In genomic region chr1:87688136-87688535, GRCh38 we compare ENCODE assay signal across 35 cellular contexts.
"Had no signal": no experiment of that assay in that cellular context is flagged by ENCODE, and none has a peak within 500 bp of the region (broad histone marks: within the 10 kb centered on the region; RNA-seq: fewer than 3 reads in every experiment).

No MANE protein-coding gene starts in this region.

- H3K36me3 Mint-ChIP-seq: activated CD4-positive, alpha-beta memory T cell treated with anti-CD3 and anti-CD28 coated beads for 36 hours; activated naive CD4-positive, alpha-beta T cell treated with anti-CD3 and anti-CD28 coated beads, Interleukin-2, amount 50 U/mL, for 72 hours; activated naive CD8-positive, alpha-beta T cell treated with anti-CD3 and anti-CD28 coated beads for 36 hours had no signal

- DNase-seq: activated B cell treated with CpG ODN at 0.5 μM for 24 hours; activated CD4-positive, alpha-beta memory T cell treated with anti-CD3 and anti-CD28 coated beads for 36 hours; activated CD4-positive, alpha-beta T cell treated with anti-CD3 and anti-CD28 coated beads for 4 hours; activated CD4-positive, alpha-beta T cell treated with anti-CD3 and anti-CD28 coated beads, Interleukin-2, amount 50 U/mL, for 1 hour; activated CD4-positive, alpha-beta T cell treated with anti-CD3 and anti-CD28 coated beads, Interleukin-2, amount 50 U/mL, for 4 hours; activated CD4-positive, CD25-positive, alpha-beta regulatory T cell treated with anti-CD3 and anti-CD28 coated beads, Interleukin-2, amount 50 U/mL, for 72 hours; activated CD8-positive, alpha-beta memory T cell treated with anti-CD3 and anti-CD28 coated beads, Interleukin-2, amount 50 U/mL, for 4 hours; activated CD8-positive, alpha-beta T cell treated with anti-CD3 and anti-CD28 coated beads for 36 hours; activated effector memory CD4-positive, alpha-beta T cell treated with anti-CD3 and anti-CD28 coated beads, Interleukin-2, amount 50 U/mL, for 16 hours; activated gamma-delta T cell treated with Interleukin-2 at 50 U/mL for 16 hours; activated naive CD4-positive, alpha-beta T cell; activated naive CD4-positive, alpha-beta T cell treated with anti-CD3 and anti-CD28 coated beads for 36 hours; activated naive CD4-positive, alpha-beta T cell treated with anti-CD3 and anti-CD28 coated beads, Interleukin-2, amount 50 U/mL, for 16 hours; activated naive CD8-positive, alpha-beta T cell treated with anti-CD3 and anti-CD28 coated beads for 36 hours; activated T-cell treated with anti-CD3 and anti-CD28 coated beads for 4 hours; activated T-cell treated with anti-CD3 and anti-CD28 coated beads, Interleukin-2, amount 50 U/mL, for 1 hour; activated T-cell treated with anti-CD3 and anti-CD28 coated beads, Interleukin-2, amount 50 U/mL, for 4 hours; activated T-cell treated with anti-CD3 and anti-CD28 coated beads, Interleukin-2, amount 50 U/mL, for 72 hours; adrenal gland; amniotic stem cell; aorta; body of pancreas; brain microvascular endothelial cell; central memory CD4-positive, alpha-beta T cell; T-helper 1 cell; T-helper 2 cell; T-helper 9 cell had no signal

- H3K4me3 Mint-ChIP-seq: activated B cell treated with CpG ODN at 0.5 μM for 24 hours; activated CD4-positive, alpha-beta memory T cell treated with anti-CD3 and anti-CD28 coated beads for 36 hours; activated CD4-positive, alpha-beta T cell treated with anti-CD3 and anti-CD28 coated beads, Interleukin-2, amount 10 ng/mL, durations not matched to agents 24 days and 14 days; activated CD8-positive, alpha-beta T cell treated with anti-CD3 and anti-CD28 coated beads for 36 hours; activated naive CD4-positive, alpha-beta T cell treated with anti-CD3 and anti-CD28 coated beads for 36 hours; activated naive CD8-positive, alpha-beta T cell treated with anti-CD3 and anti-CD28 coated beads for 36 hours; activated T-cell treated with anti-CD3 and anti-CD28 coated beads, Interleukin-2, amount 50 U/mL, for 4 hours; activated T-cell treated with anti-CD3 and anti-CD28 coated beads, Interleukin-2, amount 50 U/mL, for 72 hours; activated T-helper 1 cell treated with anti-CD3 and anti-CD28 coated beads, Interleukin-12 subunit alpha, Interleukin-12 subunit beta, Interleukin-2, Interleukin-4 antibody, amounts not matched to agents 30 ng/mL and 10 ng/mL and 1 ng/mL, durations not matched to agents 14 hours and 24 hours and 36 hours; activated T-helper 17 cell treated with anti-CD3 and anti-CD28 coated beads, Interleukin-2, amount 50 U/mL, for 72 hours; T-helper 1 cell treated with Interleukin-12 subunit alpha and Interleukin-12 subunit beta and Interleukin-4 antibody, amounts not matched to agents 30 μg/mL and 1 μg/mL, for 36 hours; T-helper 2 cell treated with Interferon-gamma antibody and Interleukin-4, amounts not matched to agents 5 μg/mL and 100 μg/mL, for 36 hours had no signal

- H3K27me3 ChIP-seq: adrenal gland, body of pancreas, brain microvascular endothelial cell, breast epithelium had no signal

- H3K36me3 ChIP-seq: adrenal gland, brain microvascular endothelial cell, breast epithelium had no signal

- H3K27ac ChIP-seq: adrenal gland, body of pancreas, brain microvascular endothelial cell, breast epithelium, VCaP had no signal

- H3K9me3 ChIP-seq: adrenal gland, body of pancreas, breast epithelium had no signal

- H3K9me3 Mint-ChIP-seq: activated B cell treated with CpG ODN at 0.5 μM for 24 hours; activated CD4-positive, alpha-beta memory T cell treated with anti-CD3 and anti-CD28 coated beads for 36 hours; activated CD4-positive, alpha-beta T cell treated with anti-CD3 and anti-CD28 coated beads, Interleukin-2, amount 10 ng/mL, durations not matched to agents 24 days and 14 days; activated CD8-positive, alpha-beta T cell treated with anti-CD3 and anti-CD28 coated beads for 36 hours; activated naive CD4-positive, alpha-beta T cell treated with anti-CD3 and anti-CD28 coated beads for 36 hours; activated naive CD4-positive, alpha-beta T cell treated with anti-CD3 and anti-CD28 coated beads, Interleukin-2, amount 50 U/mL, for 72 hours; activated naive CD8-positive, alpha-beta T cell treated with anti-CD3 and anti-CD28 coated beads for 36 hours; activated T-cell treated with anti-CD3 and anti-CD28 coated beads, Interleukin-2, amount 50 U/mL, for 4 hours; activated T-cell treated with anti-CD3 and anti-CD28 coated beads, Interleukin-2, amount 50 U/mL, for 72 hours; activated T-helper 1 cell treated with anti-CD3 and anti-CD28 coated beads, Interleukin-12 subunit alpha, Interleukin-12 subunit beta, Interleukin-2, Interleukin-4 antibody, amounts not matched to agents 30 ng/mL and 10 ng/mL and 1 ng/mL, durations not matched to agents 14 hours and 24 hours and 36 hours; activated T-helper 17 cell treated with anti-CD3 and anti-CD28 coated beads, Interleukin-2, amount 50 U/mL, for 72 hours; T-helper 1 cell treated with Interleukin-12 subunit alpha and Interleukin-12 subunit beta and Interleukin-4 antibody, amounts not matched to agents 30 μg/mL and 1 μg/mL, for 36 hours; T-helper 2 cell treated with Interferon-gamma antibody and Interleukin-4, amounts not matched to agents 5 μg/mL and 100 μg/mL, for 36 hours had no signal

- ATAC-seq: activated CD8-positive, alpha-beta T cell treated with anti-CD3 and anti-CD28 coated beads for 36 hours; activated naive CD4-positive, alpha-beta T cell treated with anti-CD3 and anti-CD28 coated beads, Interleukin-2, amount 50 U/mL, for 72 hours; activated T-cell treated with anti-CD3 and anti-CD28 coated beads, Interleukin-2, amount 50 U/mL, for 4 hours; activated T-cell treated with anti-CD3 and anti-CD28 coated beads, Interleukin-2, amount 50 U/mL, for 72 hours; activated T-helper 17 cell treated with anti-CD3 and anti-CD28 coated beads, Interleukin-2, amount 50 U/mL, for 72 hours; body of pancreas had no signal

- H3K4me1 Mint-ChIP-seq: activated CD4-positive, alpha-beta T cell treated with anti-CD3 and anti-CD28 coated beads, Interleukin-2, amount 10 ng/mL, durations not matched to agents 24 days and 14 days; activated naive CD8-positive, alpha-beta T cell treated with anti-CD3 and anti-CD28 coated beads for 36 hours; activated T-helper 17 cell treated with anti-CD3 and anti-CD28 coated beads, Interleukin-2, amount 50 U/mL, for 72 hours had no signal

- H3K4me1 ChIP-seq: adrenal gland, breast epithelium had no signal

- H3K4me3 ChIP-seq: adrenal gland, body of pancreas, breast epithelium had no signal

- H3K27ac Mint-ChIP-seq: activated B cell treated with CpG ODN at 0.5 μM for 24 hours; activated CD4-positive, alpha-beta memory T cell treated with anti-CD3 and anti-CD28 coated beads for 36 hours; activated CD4-positive, alpha-beta T cell treated with anti-CD3 and anti-CD28 coated beads, Interleukin-2, amount 10 ng/mL, durations not matched to agents 24 days and 14 days; activated CD8-positive, alpha-beta T cell treated with anti-CD3 and anti-CD28 coated beads for 36 hours; activated naive CD4-positive, alpha-beta T cell treated with anti-CD3 and anti-CD28 coated beads for 36 hours; activated naive CD4-positive, alpha-beta T cell treated with anti-CD3 and anti-CD28 coated beads, Interleukin-2, amount 50 U/mL, for 72 hours; activated naive CD8-positive, alpha-beta T cell treated with anti-CD3 and anti-CD28 coated beads for 36 hours; activated T-cell treated with anti-CD3 and anti-CD28 coated beads, Interleukin-2, amount 50 U/mL, for 72 hours; activated T-helper 1 cell treated with anti-CD3 and anti-CD28 coated beads, Interleukin-12 subunit alpha, Interleukin-12 subunit beta, Interleukin-2, Interleukin-4 antibody, amounts not matched to agents 30 ng/mL and 10 ng/mL and 1 ng/mL, durations not matched to agents 14 hours and 24 hours and 36 hours; activated T-helper 17 cell treated with anti-CD3 and anti-CD28 coated beads, Interleukin-2, amount 50 U/mL, for 72 hours; T-helper 1 cell treated with Interleukin-12 subunit alpha and Interleukin-12 subunit beta and Interleukin-4 antibody, amounts not matched to agents 30 μg/mL and 1 μg/mL, for 36 hours; T-helper 2 cell treated with Interferon-gamma antibody and Interleukin-4, amounts not matched to agents 5 μg/mL and 100 μg/mL, for 36 hours had no signal

- H3K27me3 Mint-ChIP-seq: activated B cell treated with CpG ODN at 0.5 μM for 24 hours had no signal
